ENCODE assay signal across 32 cellular contexts in genomic region chr12:64551676-64552075, GRCh38. TPM values are rescaled to one million over a fixed set of nuclear protein-coding genes. Genes with fewer than 3 reads are reported as not detected.
A peak's percentile ranks its signal among the peaks of the same experiment; 100 is the strongest.
DNase-seq lines count a peak whose midpoint lies in the region; ATAC-seq, FAIRE-seq and TF ChIP-seq lines count a peak whose summit lies in the region.
"Had no signal": no experiment of that assay in that cellular context is flagged by ENCODE, and none has a peak within 500 bp of the region (broad histone marks: within the 10 kb centered on the region; RNA-seq: fewer than 3 reads in every experiment).

No MANE protein-coding gene starts in this region.

- no peak for ATAC-seq in activated CD4-positive, alpha-beta T cell treated with anti-CD3 and anti-CD28 coated beads for 36 hours
- no peak for ATAC-seq in stimulated activated effector memory CD8-positive, alpha-beta T cell treated with anti-CD3 and anti-CD28 coated beads, Interleukin-12 subunit alpha, Interleukin-12 subunit beta, amount 100 ng/mL, for 72 hours
- ATAC-seq: effector memory CD8-positive, alpha-beta T cell; HepG2; left lobe of liver; psoas muscle had no signal

- H4K20me1 ChIP-seq in neural progenitor cell (ENCODE audit: low read depth) = no peaks in the 10 kb centered on the region
- H4K20me1 ChIP-seq: BLaER1 treated with 17β-estradiol and CSF1 and Interleukin-3, amounts not matched to agents 10 nM and 100 nM had no signal

- H3K9me3 Mint-ChIP-seq in neural progenitor cell = no peaks in the 10 kb centered on the region
- no peaks in the 10 kb centered on the region for H3K9me3 Mint-ChIP-seq in activated CD4-positive, alpha-beta T cell treated with anti-CD3 and anti-CD28 coated beads for 36 hours (ENCODE audit: low read depth)
- no peaks in the 10 kb centered on the region for H3K9me3 Mint-ChIP-seq in stimulated activated effector memory CD8-positive, alpha-beta T cell treated with anti-CD3 and anti-CD28 coated beads, Interleukin-12 subunit alpha, Interleukin-12 subunit beta, amount 100 ng/mL, for 72 hours
- H3K9me3 Mint-ChIP-seq: activated naive CD8-positive, alpha-beta T cell treated with anti-CD3 and anti-CD28 coated beads, Interleukin-2, amount 10 ng/mL, durations not matched to agents 7 days and 5 days; effector memory CD8-positive, alpha-beta T cell had no signal

- CTCF ChIA-PET in activated CD4-positive, alpha-beta T cell treated with anti-CD3 and anti-CD28 coated beads for 36 hours (lab: Charles Lee) = interaction anchor here (0.9 to 9.3 kb wide), 4 partner anchors 11 to 145 kb away, joined by 3 to 128 read pairs (median 10); no protein-coding TSS in a partner anchor

- H3K36me3 ChIP-seq in neural progenitor cell (no peaks in the 10 kb centered on the region), colonic mucosa (no peaks in the 10 kb centered on the region)
- H3K36me3 ChIP-seq: BLaER1 treated with 17β-estradiol and CSF1 and Interleukin-3, amounts not matched to agents 10 nM and 100 nM; HAP-1; transverse colon had no signal

- no peaks in the 10 kb centered on the region for H3K79me2 ChIP-seq in neural progenitor cell (ENCODE audit: low read depth)

- H3K4me3 ChIP-seq in AG10803 (ENCODE audit: low read length) (no peak overlapping the region), neural progenitor cell (no peak overlapping the region), colonic mucosa (no peak overlapping the region)
- H3K4me3 ChIP-seq: BLaER1 treated with 17β-estradiol and CSF1 and Interleukin-3, amounts not matched to agents 10 nM and 100 nM; HAP-1; psoas muscle; transverse colon had no signal

- peaks cover 5% of the 10 kb centered on the region for H3K27me3 Mint-ChIP-seq in neural progenitor cell (ENCODE audit: insufficient read depth, low read depth)
- H3K27me3 Mint-ChIP-seq in activated CD4-positive, alpha-beta T cell treated with anti-CD3 and anti-CD28 coated beads for 36 hours = no peaks in the 10 kb centered on the region
- H3K27me3 Mint-ChIP-seq: effector memory CD8-positive, alpha-beta T cell; naive B cell had no signal

- no peak overlapping the region for H3K4me2 ChIP-seq in neural progenitor cell
- H3K4me2 ChIP-seq: BLaER1 treated with 17β-estradiol and CSF1 and Interleukin-3, amounts not matched to agents 10 nM and 100 nM had no signal

- H3K4me1 Mint-ChIP-seq in neural progenitor cell = peaks cover 8% of the 10 kb centered on the region
- H3K4me1 Mint-ChIP-seq in activated CD4-positive, alpha-beta T cell treated with anti-CD3 and anti-CD28 coated beads for 36 hours = peaks cover 6% of the 10 kb centered on the region
- H3K4me1 Mint-ChIP-seq in stimulated activated effector memory CD8-positive, alpha-beta T cell treated with anti-CD3 and anti-CD28 coated beads, Interleukin-12 subunit alpha, Interleukin-12 subunit beta, amount 100 ng/mL, for 72 hours = no peaks in the 10 kb centered on the region

- DNase-seq in AG10803 (ENCODE audit: low read depth) (peak; percentile 85), GM03348 (ENCODE audit: low spot score) (peak; percentile 59), neural progenitor cell (ENCODE audit: low spot score) (no peak), NCI-H187 treated with DMSO at 0.1 percent for 48 hours (lab: John Stamatoyannopoulos, UW) (no peak), colonic mucosa (no peak)
- DNase-seq in activated CD4-positive, alpha-beta T cell treated with anti-CD3 and anti-CD28 coated beads for 36 hours = no peak
- DNase-seq in stimulated activated effector memory CD8-positive, alpha-beta T cell treated with anti-CD3 and anti-CD28 coated beads, Interleukin-12 subunit alpha, Interleukin-12 subunit beta, amount 100 ng/mL, for 72 hours (ENCODE audit: low spot score in 2 of 2) = no peak
- DNase-seq: ACHN; activated CD4-positive, alpha-beta T cell treated with anti-CD3 and anti-CD28 coated beads for 48 hours; activated effector memory CD4-positive, alpha-beta T cell treated with anti-CD3 and anti-CD28 coated beads, Interleukin-2, amount 50 U/mL, for 16 hours; activated naive CD8-positive, alpha-beta T cell treated with anti-CD3 and anti-CD28 coated beads, Interleukin-2, amount 10 ng/mL, durations not matched to agents 7 days and 5 days; activated T-cell treated with anti-CD3 and anti-CD28 coated beads, Interleukin-2, amount 50 U/mL, for 1 hour; cortex of kidney; DMS153; effector memory CD8-positive, alpha-beta T cell; erythroblast; MV-4-11; naive B cell; NCI-H1436 treated with DMSO at 0.1 percent for 48 hours; NCI-H82; nucleus accumbens; psoas muscle; stimulated activated CD4-positive, alpha-beta T cell treated with anti-CD3 and anti-CD28 coated beads, Interleukin-15, amount 100 ng/mL, for 24 hours; stimulated activated CD4-positive, alpha-beta T cell treated with anti-CD3 and anti-CD28 coated beads, Interleukin-4, amount 100 ng/mL, for 4 hours; transverse colon had no signal

- no peaks in the 10 kb centered on the region for H3F3A ChIP-seq in neural progenitor cell (ENCODE audit: low read depth)

- POLR2A ChIA-PET in activated CD4-positive, alpha-beta T cell treated with anti-CD3 and anti-CD28 coated beads for 36 hours (lab: Charles Lee) = no interaction called here

- intact Hi-C loops in activated CD4-positive, alpha-beta T cell treated with anti-CD3 and anti-CD28 coated beads for 36 hours (cut with DNase I, micrococcal nuclease) = no loop called here
- intact Hi-C loops in colonic mucosa (cut with DNase I) = no loop called here

- H3K27me3 ChIP-seq in neural progenitor cell = no peaks in the 10 kb centered on the region
- H3K27me3 ChIP-seq in colonic mucosa = no peaks in the 10 kb centered on the region
- H3K27me3 ChIP-seq: BLaER1 treated with 17β-estradiol and CSF1 and Interleukin-3, amounts not matched to agents 10 nM and 100 nM; transverse colon had no signal

- peak; percentile 99 for FAIRE-seq in endometrium (lab: Jason Lieb, UNC)
- FAIRE-seq: astrocyte, HepG2, RCC 7860 had no signal

- H3K27ac ChIP-seq in neural progenitor cell (no peak overlapping the region), colonic mucosa (no peak overlapping the region)
- H3K27ac ChIP-seq: BLaER1 treated with 17β-estradiol and CSF1 and Interleukin-3, amounts not matched to agents 10 nM and 100 nM; psoas muscle; transverse colon had no signal

- H3K4me1 ChIP-seq in neural progenitor cell (no peaks in the 10 kb centered on the region), colonic mucosa (no peaks in the 10 kb centered on the region)

- H3K9me3 ChIP-seq in neural progenitor cell (ENCODE audit: low read depth) (no peaks in the 10 kb centered on the region), colonic mucosa (no peaks in the 10 kb centered on the region)
- H3K9me3 ChIP-seq: BLaER1 treated with 17β-estradiol and CSF1 and Interleukin-3, amounts not matched to agents 10 nM and 100 nM; HAP-1; psoas muscle; transverse colon had no signal

- no peaks in the 10 kb centered on the region for H3K36me3 Mint-ChIP-seq in neural progenitor cell
- no peaks in the 10 kb centered on the region for H3K36me3 Mint-ChIP-seq in activated CD4-positive, alpha-beta T cell treated with anti-CD3 and anti-CD28 coated beads for 36 hours (ENCODE audit: low read depth)
- no peaks in the 10 kb centered on the region for H3K36me3 Mint-ChIP-seq in stimulated activated effector memory CD8-positive, alpha-beta T cell treated with anti-CD3 and anti-CD28 coated beads, Interleukin-12 subunit alpha, Interleukin-12 subunit beta, amount 100 ng/mL, for 72 hours
- H3K36me3 Mint-ChIP-seq: activated naive CD8-positive, alpha-beta T cell treated with anti-CD3 and anti-CD28 coated beads, Interleukin-2, amount 10 ng/mL, durations not matched to agents 7 days and 5 days; naive B cell had no signal

- no peak overlapping the region for H2AFZ ChIP-seq in neural progenitor cell (replicated peaks)

- H3K4me3 Mint-ChIP-seq in neural progenitor cell = no peak overlapping the region
- no peak overlapping the region for H3K4me3 Mint-ChIP-seq in activated CD4-positive, alpha-beta T cell treated with anti-CD3 and anti-CD28 coated beads for 36 hours
- no peak overlapping the region for H3K4me3 Mint-ChIP-seq in stimulated activated effector memory CD8-positive, alpha-beta T cell treated with anti-CD3 and anti-CD28 coated beads, Interleukin-12 subunit alpha, Interleukin-12 subunit beta, amount 100 ng/mL, for 72 hours
- H3K4me3 Mint-ChIP-seq: activated naive CD8-positive, alpha-beta T cell treated with anti-CD3 and anti-CD28 coated beads, Interleukin-2, amount 10 ng/mL, durations not matched to agents 7 days and 5 days; effector memory CD8-positive, alpha-beta T cell; naive B cell had no signal

- H3K9ac ChIP-seq in neural progenitor cell = no peak overlapping the region
- no peak overlapping the region for H3K9ac ChIP-seq in colonic mucosa (ENCODE audit: low read depth in 2 of 2, low read length in 2 of 2)
- H3K9ac ChIP-seq: BLaER1 treated with 17β-estradiol and CSF1 and Interleukin-3, amounts not matched to agents 10 nM and 100 nM had no signal

- peak overlapping the region; percentile 25 for H3K27ac Mint-ChIP-seq in neural progenitor cell
- no peak overlapping the region for H3K27ac Mint-ChIP-seq in activated CD4-positive, alpha-beta T cell treated with anti-CD3 and anti-CD28 coated beads for 36 hours
- H3K27ac Mint-ChIP-seq in stimulated activated effector memory CD8-positive, alpha-beta T cell treated with anti-CD3 and anti-CD28 coated beads, Interleukin-12 subunit alpha, Interleukin-12 subunit beta, amount 100 ng/mL, for 72 hours = no peak overlapping the region
- H3K27ac Mint-ChIP-seq: activated naive CD8-positive, alpha-beta T cell treated with anti-CD3 and anti-CD28 coated beads, Interleukin-2, amount 10 ng/mL, durations not matched to agents 7 days and 5 days; effector memory CD8-positive, alpha-beta T cell; naive B cell had no signal

- no peak for TF ChIP-seq CTCF in AG10803 (conservative IDR thresholded peaks at IDR 0.05; ENCODE audit: low read length)
- TF ChIP-seq CTCF in neural progenitor cell (IDR thresholded peaks at IDR 0.05) = no peak
- no peak for TF ChIP-seq CTCF in colonic mucosa (IDR thresholded peaks at IDR 0.05)

RNA-seq across cellular contexts. Expression of gene RASSF3, which starts 58.6 kb away (rescaled TPM):
- total RNA-seq in neural progenitor cell (ENCODE audit: low replicate concordance) (11.8 and 14.5 TPM in 2 replicates), colonic mucosa (10 to 100 TPM; 52.6 to 90.3 TPM)
- total RNA-seq in activated CD4-positive, alpha-beta T cell treated with anti-CD3 and anti-CD28 coated beads for 36 hours = 10 to 100 TPM; 38.0 to 39.0 TPM

Comparison
In these comparisons a context has a peak if more than half of its experiments do, and no peak if none do; other contexts are left out.
1. DNase-seq: peak in AG10803 (single experiment) and GM03348 (single experiment); none in neural progenitor cell (single experiment), activated CD4-positive, alpha-beta T cell treated with anti-CD3 and anti-CD28 coated beads for 36 hours (single experiment), NCI-H187 treated with DMSO at 0.1 percent for 48 hours (single experiment), colonic mucosa (single experiment) and stimulated activated effector memory CD8-positive, alpha-beta T cell treated with anti-CD3 and anti-CD28 coated beads, Interleukin-12 subunit alpha, Interleukin-12 subunit beta, amount 100 ng/mL, for 72 hours (0 of 2).